Comparison of ENCODE assay signal across 1 cellular context in the genomic region with DNA sequence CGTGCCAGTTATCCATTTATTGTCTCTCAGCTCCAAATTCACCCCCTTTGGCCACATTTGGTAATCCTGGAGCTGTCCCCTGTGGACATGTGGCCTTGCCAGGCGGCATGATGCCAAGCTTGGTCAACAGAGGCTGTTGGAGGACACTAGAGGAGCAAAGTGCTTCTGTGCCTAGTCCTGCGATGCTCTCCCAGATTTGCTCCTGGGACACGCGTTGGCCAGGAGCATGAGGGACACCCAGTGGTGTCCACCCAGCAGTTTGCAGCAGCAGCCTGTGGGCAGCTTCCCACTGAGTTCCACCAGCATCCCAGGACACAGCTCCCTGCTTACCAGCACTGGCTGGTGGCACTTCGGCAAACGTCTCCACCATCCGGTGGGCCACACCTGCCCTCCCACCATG.
TF ChIP-seq lines count a peak whose summit lies in the region.

No MANE protein-coding gene starts in this region.

TF ChIP-seq in H1, 55 proteins besides CTCF, POLR2A, EP300 and RAD21 (continued from another document):
- TF ChIP-seq HDAC6 (IDR thresholded peaks at IDR 0.05; ENCODE audit: low read depth, low read length): no peak
- TF ChIP-seq CTBP2 (IDR thresholded peaks at IDR 0.05; ENCODE audit: borderline replicate concordance, insufficient read depth, insufficient read length, low read length): no peak
